1 cellular context compared by ENCODE assay signal in genomic region chr17:8170186-8170585, GRCh38.
TF ChIP-seq lines count a peak whose summit lies in the region.

No MANE protein-coding gene starts in this region.

TF ChIP-seq in K562, 482 proteins besides CTCF, POLR2A, EP300 and RAD21:
- TF ChIP-seq PRDM10 (IDR thresholded peaks at IDR 0.05; ENCODE audit: partially characterized antibody): peak; percentile 39
- peak; percentile 55 for TF ChIP-seq ZNF384 (IDR thresholded peaks at IDR 0.05; ENCODE audit: low read depth, low read length)
- 0 out of 4 replicates have a peak, but pooled peaks of 1 of the 2 experiments have one; percentile 31 for TF ChIP-seq MLLT1 (IDR thresholded peaks at IDR 0.05)
